Comparison of ENCODE assay signal across 9 cellular contexts in genomic region chr12:92064420-92064819, GRCh38.
DNase-seq lines count a peak whose midpoint lies in the region; ATAC-seq and TF ChIP-seq lines count a peak whose summit lies in the region.
"Had no signal": no experiment of that assay in that cellular context is flagged by ENCODE, and none has a peak within 500 bp of the region (broad histone marks: within the 10 kb centered on the region; RNA-seq: fewer than 3 reads in every experiment).

No MANE protein-coding gene starts in this region.

- H3K36me3 ChIP-seq in colonic mucosa: no peaks in the 10 kb centered on the region
- H3K36me3 ChIP-seq: thyroid gland had no signal

- H3K27ac ChIP-seq in colonic mucosa: peak overlapping the region; percentile 48
- H3K27ac ChIP-seq: thyroid gland had no signal

- H3K4me3 ChIP-seq in colonic mucosa: no peak overlapping the region
- H3K4me3 ChIP-seq: thyroid gland had no signal

- TF ChIP-seq CTCF in colonic mucosa (IDR thresholded peaks at IDR 0.05) (no peak), osteocyte (IDR thresholded peaks at IDR 0.05) (no peak)

- no peaks in the 10 kb centered on the region for H3K27me3 Mint-ChIP-seq in osteocyte (ENCODE audit: unreplicated experiment)

- no peaks in the 10 kb centered on the region for H3K9me3 ChIP-seq in colonic mucosa
- H3K9me3 ChIP-seq: thyroid gland had no signal

- no peaks in the 10 kb centered on the region for H3K27me3 ChIP-seq in colonic mucosa
- H3K27me3 ChIP-seq: thyroid gland had no signal

- peaks cover 69% of the 10 kb centered on the region for H3K4me1 Mint-ChIP-seq in osteocyte (ENCODE audit: unreplicated experiment)

- peaks cover 6% of the 10 kb centered on the region for H3K4me1 ChIP-seq in colonic mucosa
- H3K4me1 ChIP-seq: thyroid gland had no signal

- DNase-seq in NCI-H2081 (lab: John Stamatoyannopoulos, UW): peak; percentile 29 to 74
- no peak for DNase-seq in NCI-H2081 treated with DMSO at 0.1 percent for 48 hours (lab: John Stamatoyannopoulos, UW)
- peak; percentile 27 for DNase-seq in NCI-H2029 (lab: John Stamatoyannopoulos, UW)
- no peak for DNase-seq in colonic mucosa
- no peak for DNase-seq in osteocyte (ENCODE audit: extremely low spot score, unreplicated experiment)
- DNase-seq in epidermal melanocyte (ENCODE audit: insufficient read length, low spot score): no peak
- DNase-seq: thyroid gland had no signal

- H3K4me3 Mint-ChIP-seq in osteocyte (ENCODE audit: unreplicated experiment): peak overlapping the region; percentile 14

- intact Hi-C loops in colonic mucosa (cut with DNase I): no loop called here

- peak overlapping the region; percentile 72 for H3K27ac Mint-ChIP-seq in osteocyte (ENCODE audit: unreplicated experiment)

- peaks cover 4% of the 10 kb centered on the region for H3K9me3 Mint-ChIP-seq in osteocyte (ENCODE audit: unreplicated experiment)

- no peak overlapping the region for H3K9ac ChIP-seq in colonic mucosa (ENCODE audit: low read depth in 2 of 2, low read length in 2 of 2)

- no peaks in the 10 kb centered on the region for H3K36me3 Mint-ChIP-seq in osteocyte (ENCODE audit: unreplicated experiment)

- ATAC-seq in GM18861 (IDR thresholded peaks at IDR 0.05; ENCODE audit: unreplicated experiment): no peak
- ATAC-seq in GM18517 (IDR thresholded peaks at IDR 0.05; ENCODE audit: unreplicated experiment): no peak

Comparison
In these comparisons a context has a peak if more than half of its experiments do, and no peak if none do; other contexts are left out.
1. DNase-seq: peak in NCI-H2081 (2 of 2) and NCI-H2029 (single experiment); none in NCI-H2081 treated with DMSO at 0.1 percent for 48 hours (single experiment), colonic mucosa (single experiment), osteocyte (single experiment) and epidermal melanocyte (single experiment).